ENCODE assay signal across 26 cellular contexts in the genomic region with DNA sequence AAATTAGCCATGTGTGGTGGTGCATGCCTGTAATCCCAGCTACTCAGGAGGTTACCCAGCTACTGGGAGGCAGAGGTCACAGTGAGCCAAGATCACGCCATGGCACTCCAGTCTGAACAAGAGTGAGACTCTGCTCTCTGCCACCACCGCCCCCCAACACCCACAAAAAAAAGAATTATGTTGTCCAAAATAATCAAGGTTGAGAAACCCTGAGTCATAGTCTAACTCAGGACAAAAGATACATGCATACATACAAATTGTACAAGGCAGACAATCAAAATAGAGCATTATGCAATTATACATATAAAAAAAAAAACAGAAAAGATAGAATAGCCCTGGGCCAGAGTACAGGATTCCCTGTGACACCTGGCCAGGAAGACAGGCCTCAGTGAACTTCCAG. TPM values are rescaled to one million over a fixed set of nuclear protein-coding genes. Genes with fewer than 3 reads are reported as not detected.
DNase-seq lines count a peak whose midpoint lies in the region; ATAC-seq and TF ChIP-seq lines count a peak whose summit lies in the region.
"Had no signal": no experiment of that assay in that cellular context is flagged by ENCODE, and none has a peak within 500 bp of the region (broad histone marks: within the 10 kb centered on the region; RNA-seq: fewer than 3 reads in every experiment).

No MANE protein-coding gene starts in this region.

- no peak overlapping the region for H3K18ac ChIP-seq in IMR-90 (ENCODE audit: low read depth, low read length)

- dilution Hi-C loops in IMR-90 (cut with HindIII; ENCODE audit: low sequenced_read_pairs, unreplicated experiment) = no loop called here

- no peak for TF ChIP-seq RAD21 in IMR-90 (IDR thresholded peaks at IDR 0.05; ENCODE audit: low read length)

- in situ Hi-C loops in IMR-90 (cut with MboI; ENCODE audit: low sequenced_read_pairs) (no loop called here), G401 (cut with HindIII; ENCODE audit: low sequenced_read_pairs) (no loop called here)

- H3K9ac ChIP-seq in IMR-90 (ENCODE audit: low read depth, low read length) = no peak overlapping the region
- H3K9ac ChIP-seq: KMS-11 had no signal

- H3K14ac ChIP-seq in IMR-90 (replicated peaks; ENCODE audit: low read depth, low read length) = no peak overlapping the region

- H3K9me3 ChIP-seq in IMR-90 (ENCODE audit: control insufficient read depth, insufficient read depth, low read length) = no peaks in the 10 kb centered on the region
- H3K9me3 ChIP-seq in OCI-LY7 (ENCODE audit: low read length) = no peaks in the 10 kb centered on the region
- H3K9me3 ChIP-seq in neutrophil = no peaks in the 10 kb centered on the region
- no peaks in the 10 kb centered on the region for H3K9me3 ChIP-seq in right lobe of liver
- H3K9me3 ChIP-seq: BE2C, SJCRH30 had no signal

- H2AFZ ChIP-seq in IMR-90 (replicated peaks; ENCODE audit: low read length, poor library complexity) = no peak overlapping the region
- H2AFZ ChIP-seq in OCI-LY7 (ENCODE audit: low read length) = no peak overlapping the region
- H2AFZ ChIP-seq: GM23338 had no signal

- TF ChIP-seq CTCF in IMR-90 (conservative IDR thresholded peaks at IDR 0.05; ENCODE audit: low read depth, low read length) (no peak), OCI-LY7 (conservative IDR thresholded peaks at IDR 0.05; ENCODE audit: low read length) (no peak), epithelial cell of esophagus (IDR thresholded peaks at IDR 0.05; ENCODE audit: insufficient read depth, low read depth, low read length, missing control alignments) (no peak), neutrophil (IDR thresholded peaks at IDR 0.05) (no peak), right lobe of liver (IDR thresholded peaks at IDR 0.05) (no peak)

- H3K4me2 ChIP-seq in IMR-90 (ENCODE audit: low read depth, low read length) = no peak overlapping the region
- H3K4me2 ChIP-seq in OCI-LY7 (ENCODE audit: low read length) = peak overlapping the region; percentile 10
- H3K4me2 ChIP-seq: GM23338, KMS-11 had no signal

- H2BK120ac ChIP-seq in IMR-90 (ENCODE audit: low read depth, low read length) = no peak overlapping the region

- no CpG with 5 or more reads among the region's 2 CpGs for WGBS in IMR-90 (ENCODE audit: extremely low coverage in 2 of 2, insufficient read length in 1 of 2), 2 experiments
- 83% methylated on average over 2 of the region's 2 CpGs for WGBS in right lobe of liver (ENCODE audit: insufficient coverage, low coverage, low lambda C conversion rate, missing lambda C conversion rate)

- POLR2A ChIA-PET in IMR-90 (lab: Charles Lee; ENCODE audit: unreplicated experiment) = interaction anchor here (0.6 kb wide), 2 partner anchors 10 to 19 kb away, joined by 3 to 6 read pairs; no protein-coding TSS in a partner anchor
- POLR2A ChIA-PET in OCI-LY7 (lab: Charles Lee) = interaction anchor here (0.7 to 0.8 kb wide), 3 partner anchors 12 to 106 kb away, joined by 3 to 4 read pairs (median 4); no protein-coding TSS in a partner anchor

- no peaks in the 10 kb centered on the region for H3K9me2 ChIP-seq in OCI-LY7 (ENCODE audit: insufficient read depth, low read length)

- H3K23ac ChIP-seq in IMR-90 (ENCODE audit: low read depth, low read length) = no peak overlapping the region

- H4K5ac ChIP-seq in IMR-90 (ENCODE audit: low read depth, low read length) = no peak overlapping the region

- H4K20me1 ChIP-seq in IMR-90 (ENCODE audit: insufficient read depth, low read length) (no peaks in the 10 kb centered on the region), OCI-LY7 (ENCODE audit: insufficient read depth, low read length) (no peaks in the 10 kb centered on the region)

- H2AK5ac ChIP-seq in IMR-90 (ENCODE audit: low read depth, low read length) = no peak overlapping the region

- H3K56ac ChIP-seq in IMR-90 (ENCODE audit: extremely low read depth, insufficient read depth, low read length) = no peak overlapping the region

- intact Hi-C loops in IMR-90 (cut with micrococcal nuclease) (no loop called here), OCI-LY7 (cut with micrococcal nuclease; ENCODE audit: unreplicated experiment) (no loop called here), right lobe of liver (cut with DNase I) (no loop called here)

- no peaks in the 10 kb centered on the region for H3K9me1 ChIP-seq in IMR-90 (ENCODE audit: insufficient read depth, low read length)

- H3K4me3 ChIP-seq in IMR-90 (ENCODE audit: insufficient read depth, low read depth, low read length) (no peak overlapping the region), OCI-LY7 (ENCODE audit: low read depth, low read length, poor library complexity, severe bottlenecking) (no peak overlapping the region), epithelial cell of esophagus (ENCODE audit: low read length) (no peak overlapping the region), neutrophil (ENCODE audit: low read depth in 1 of 2, low read length in 1 of 2) (no peak overlapping the region), right lobe of liver (no peak overlapping the region)
- H3K4me3 ChIP-seq: GM12878, GM23338, SJCRH30 had no signal

- TF ChIP-seq POLR2A in IMR-90 (IDR thresholded peaks at IDR 0.05; ENCODE audit: low read depth, low read length) = no peak
- TF ChIP-seq POLR2A in right lobe of liver (IDR thresholded peaks at IDR 0.05) = no peak

- no peak overlapping the region for H3K27ac ChIP-seq in IMR-90 (ENCODE audit: insufficient read depth, low read length)
- peak overlapping the region; percentile 23 for H3K27ac ChIP-seq in OCI-LY7 (ENCODE audit: low read depth, low read length, poor library complexity, severe bottlenecking)
- H3K27ac ChIP-seq in neutrophil = peak overlapping the region; percentile 56
- no peak overlapping the region for H3K27ac ChIP-seq in right lobe of liver
- H3K27ac ChIP-seq: KMS-11, SJCRH30 had no signal

- no peak for DNase-seq in IMR-90
- DNase-seq in OCI-LY7 (ENCODE audit: low spot score) = peak; percentile 41
- peak; percentile 50 for DNase-seq in epithelial cell of esophagus (ENCODE audit: low read depth)
- DNase-seq in G401 (ENCODE audit: low spot score) = no peak
- DNase-seq in T1000 (lab: John Stamatoyannopoulos, UW) = no peak
- DNase-seq in right lobe of liver = no peak
- DNase-seq: BE2C; CD4-positive, CD25-positive, alpha-beta regulatory T cell; DMS53; H9; HFFc6; MV-4-11; NCI-H1105; NCI-H1436 treated with DMSO at 0.1 percent for 48 hours; NCI-H1930; NCI-H446; NCI-H524 treated with DMSO at 0.1 percent for 48 hours; NCI-H774; PC-3; SJCRH30 had no signal

- H4K8ac ChIP-seq in IMR-90 (ENCODE audit: low read depth in 2 of 2, low read length in 2 of 2) = no peak overlapping the region

- no peak overlapping the region for H2BK5ac ChIP-seq in IMR-90 (ENCODE audit: low read depth, low read length, poor library complexity, severe bottlenecking)

- H3K27me3 ChIP-seq in IMR-90 (ENCODE audit: control insufficient read depth, insufficient read depth, low read length) = no peaks in the 10 kb centered on the region
- no peaks in the 10 kb centered on the region for H3K27me3 ChIP-seq in neutrophil
- no peaks in the 10 kb centered on the region for H3K27me3 ChIP-seq in right lobe of liver
- H3K27me3 ChIP-seq: BE2C, SJCRH30 had no signal

- BruUV-seq in IMR-90 (replicated peaks; lab: Mats Ljungman, UMichigan) = no TSS peak
- no TSS peak for BruUV-seq in OCI-LY7 (replicated peaks; lab: Mats Ljungman, UMichigan)

- peaks cover 12% of the 10 kb centered on the region; the same call in 1 of the 2 replicates for H3K79me2 ChIP-seq in OCI-LY7 (ENCODE audit: insufficient read depth, low read depth, low read length)

- no peak overlapping the region for H3K4ac ChIP-seq in IMR-90 (ENCODE audit: low read depth, low read length)

- no peak overlapping the region for H4K91ac ChIP-seq in IMR-90 (ENCODE audit: insufficient read depth, low read depth, low read length)

- H2BK20ac ChIP-seq in IMR-90 (ENCODE audit: low read depth, low read length) = no peak overlapping the region

- H2BK15ac ChIP-seq in IMR-90 (ENCODE audit: low read depth, low read length) = no peak overlapping the region

- ATAC-seq in IMR-90 (ENCODE audit: low read depth) (no peak), right lobe of liver (no peak)
- ATAC-seq: GM12878, GM23338, PC-3, Right ventricle myocardium inferior, SK-N-SH treated with all-trans-retinoic acid at 6 μM for 48 hours had no signal

- no peaks in the 10 kb centered on the region for H3K36me3 ChIP-seq in IMR-90 (ENCODE audit: control insufficient read depth, insufficient read depth, low read length)
- no peaks in the 10 kb centered on the region for H3K36me3 ChIP-seq in OCI-LY7 (ENCODE audit: insufficient read depth, low read length)
- H3K36me3 ChIP-seq in neutrophil = peaks cover 1% of the 10 kb centered on the region
- no peaks in the 10 kb centered on the region for H3K36me3 ChIP-seq in right lobe of liver
- H3K36me3 ChIP-seq: BE2C, SJCRH30 had no signal

- no peak overlapping the region for H2AK9ac ChIP-seq in IMR-90 (replicated peaks; ENCODE audit: low read depth, low read length, poor library complexity)

- CTCF ChIA-PET in IMR-90 (lab: Yijun Ruan, JAX) = interaction anchor here (0.6 kb wide), 1 partner anchor 73 kb away, joined by 3 read pairs; no protein-coding TSS in a partner anchor
- CTCF ChIA-PET in OCI-LY7 (lab: Charles Lee; ENCODE audit: unreplicated experiment) = interaction anchor here (0.6 kb wide), 1 partner anchor 232 kb away, joined by 4 read pairs; no protein-coding TSS in a partner anchor

- H3K4me1 ChIP-seq in IMR-90 (ENCODE audit: control insufficient read depth, insufficient read depth, low read length) = no peaks in the 10 kb centered on the region
- H3K4me1 ChIP-seq in OCI-LY7 (ENCODE audit: insufficient read depth, low read length, poor library complexity, severe bottlenecking) = peaks cover 39% of the 10 kb centered on the region
- H3K4me1 ChIP-seq in neutrophil (ENCODE audit: control insufficient read depth in 1 of 2, insufficient read depth in 1 of 2, low read depth in 1 of 2, low read length in 1 of 2) = peaks cover 47 to 51% of the 10 kb centered on the region in 2 experiments
- peaks cover 0 to under 1% (median 0%) of the 10 kb centered on the region in 4 donors for H3K4me1 ChIP-seq in right lobe of liver
- H3K4me1 ChIP-seq: BE2C, SJCRH30 had no signal

- peaks cover 0 to 16% of the 10 kb centered on the region in 2 experiments; a peak in 2 of 4 replicates for H3K79me1 ChIP-seq in IMR-90 (ENCODE audit: low read depth in 1 of 2, low read length in 2 of 2)

RNA-seq across cellular contexts. Expression of a gene that starts 6.6 kb away (rescaled TPM):
- total RNA-seq in IMR-90 (2012; rRNA removed) (659 and 1,082 TPM in 2 replicates), OCI-LY7 (2022) (423 and 453 TPM in 2 replicates), right lobe of liver (100 to 1,000 TPM in 2 of 6 experiments, 10 to 100 TPM in 4; 80.8 to 104 (median 94.5) TPM)
- polyA plus RNA-seq in IMR-90 (2012; rRNA removed) = 191 and 206 TPM in 2 replicates
- polyA plus RNA-seq in IMR-90 (2012; cell fraction: cytosol; rRNA removed) = 78.7 and 81.9 TPM in 2 replicates
- 66.4 and 160 TPM in 2 replicates for polyA plus RNA-seq in IMR-90 (2012; cell fraction: nucleus; rRNA removed; ENCODE audit: low replicate concordance)
- 215 and 232 TPM in 2 replicates for total RNA-seq in OCI-LY7 (2014; rRNA removed; shearing (Covaris generic))
- total RNA-seq in G401 (2014; rRNA removed; shearing (Covaris generic)) = 200 and 386 TPM in 2 replicates

RNA-seq across cellular contexts. Expression of a gene that starts 50.8 kb away (rescaled TPM):
- total RNA-seq in IMR-90 (2012; rRNA removed) (3.4 and 3.6 TPM in 2 replicates), OCI-LY7 (2022) (15.2 and 16.0 TPM in 2 replicates), right lobe of liver (1 to 10 TPM; 1.2 to 3.2 (median 2.2) TPM)
- polyA plus RNA-seq in IMR-90 (2012; rRNA removed) = 7.6 and 8.5 TPM in 2 replicates
- polyA plus RNA-seq in IMR-90 (2012; cell fraction: cytosol; rRNA removed) = 2.7 and 7.8 TPM in 2 replicates
- polyA plus RNA-seq in IMR-90 (2012; cell fraction: nucleus; rRNA removed; ENCODE audit: low replicate concordance) = 52.0 and 59.7 TPM in 2 replicates
- total RNA-seq in OCI-LY7 (2014; rRNA removed; shearing (Covaris generic)) = 8.3 and 15.0 TPM in 2 replicates
- 18.9 and 32.5 TPM in 2 replicates for total RNA-seq in G401 (2014; rRNA removed; shearing (Covaris generic))

Comparison
In these comparisons a context has a peak if more than half of its experiments do, and no peak if none do; other contexts are left out.
1. DNase-seq: peak in OCI-LY7 (single experiment) and epithelial cell of esophagus (single experiment); none in IMR-90 (single experiment), G401 (single experiment), T1000 (single experiment) and right lobe of liver (0 of 3).
2. H3K27ac ChIP-seq: peak in OCI-LY7 (single experiment) and neutrophil (single experiment); none in IMR-90 (single experiment) and right lobe of liver (0 of 3).